In the genomic region with DNA sequence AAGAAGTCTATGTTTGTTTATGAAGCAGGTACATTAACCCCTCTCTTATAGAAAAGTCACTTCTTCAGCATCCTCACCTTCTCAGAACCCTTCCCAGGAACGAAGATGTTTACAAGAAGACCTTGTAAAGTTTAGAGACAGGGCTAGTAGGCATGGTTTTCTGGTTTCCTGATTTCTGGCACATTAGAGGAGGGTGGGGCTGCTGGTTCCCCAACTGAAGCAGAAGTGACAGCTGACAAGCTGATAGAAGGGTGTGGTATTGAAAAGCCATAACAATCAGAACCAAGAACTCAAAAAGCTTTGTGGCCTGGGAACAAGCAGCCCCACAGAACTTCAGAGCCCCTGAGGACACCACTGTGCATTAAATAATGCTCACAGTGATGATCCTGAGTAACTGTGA, we compare ENCODE assay signal across 21 cellular contexts.
A peak's percentile ranks its signal among the peaks of the same experiment; 100 is the strongest.
DNase-seq lines count a peak whose midpoint lies in the region; ATAC-seq and TF ChIP-seq lines count a peak whose summit lies in the region.
"Had no signal": no experiment of that assay in that cellular context is flagged by ENCODE, and none has a peak within 500 bp of the region (broad histone marks: within the 10 kb centered on the region; RNA-seq: fewer than 3 reads in every experiment).

No MANE protein-coding gene starts in this region.

- H3K4me1 Mint-ChIP-seq in activated CD4-positive, alpha-beta T cell treated with anti-CD3 and anti-CD28 coated beads, Interleukin-2, amount 10 ng/mL, durations not matched to agents 7 days and 5 days: peaks cover 57% of the 10 kb centered on the region
- peaks cover 46% of the 10 kb centered on the region for H3K4me1 Mint-ChIP-seq in activated CD8-positive, alpha-beta T cell treated with anti-CD3 and anti-CD28 coated beads, Interleukin-2, amount 10 ng/mL, durations not matched to agents 7 days and 5 days (ENCODE audit: low read depth)

- H3K27me3 Mint-ChIP-seq in activated CD4-positive, alpha-beta T cell treated with anti-CD3 and anti-CD28 coated beads, Interleukin-2, amount 10 ng/mL, durations not matched to agents 7 days and 5 days: no peaks in the 10 kb centered on the region
- H3K27me3 Mint-ChIP-seq in activated CD8-positive, alpha-beta T cell treated with anti-CD3 and anti-CD28 coated beads, Interleukin-2, amount 10 ng/mL, durations not matched to agents 7 days and 5 days (ENCODE audit: low read depth): no peaks in the 10 kb centered on the region
- H3K27me3 Mint-ChIP-seq: activated CD4-positive, alpha-beta T cell treated with anti-CD3 and anti-CD28 coated beads, Interleukin-2, amount 10 ng/mL, durations not matched to agents 24 days and 14 days; stimulated activated naive CD8-positive, alpha-beta T cell treated with anti-CD3 and anti-CD28 coated beads, Interleukin-15, Interleukin-2, amounts not matched to agents 100 ng/mL and 50 ng/mL, for 24 hours had no signal

- ATAC-seq in activated CD8-positive, alpha-beta T cell treated with anti-CD3 and anti-CD28 coated beads, Interleukin-2, amount 10 ng/mL, durations not matched to agents 7 days and 5 days: no peak
- no peak for ATAC-seq in HG02973 (IDR thresholded peaks at IDR 0.05; ENCODE audit: unreplicated experiment)
- no peak for ATAC-seq in GM21737 (IDR thresholded peaks at IDR 0.05; ENCODE audit: unreplicated experiment)
- ATAC-seq in GM21526 (IDR thresholded peaks at IDR 0.05; ENCODE audit: low FRiP score, unreplicated experiment): no peak
- ATAC-seq: A549, HCT116, heart left ventricle had no signal

- H3K9me3 Mint-ChIP-seq in activated CD4-positive, alpha-beta T cell treated with anti-CD3 and anti-CD28 coated beads, Interleukin-2, amount 10 ng/mL, durations not matched to agents 7 days and 5 days: no peaks in the 10 kb centered on the region
- no peaks in the 10 kb centered on the region for H3K9me3 Mint-ChIP-seq in activated CD8-positive, alpha-beta T cell treated with anti-CD3 and anti-CD28 coated beads, Interleukin-2, amount 10 ng/mL, durations not matched to agents 7 days and 5 days (ENCODE audit: insufficient read depth)
- H3K9me3 Mint-ChIP-seq: activated CD4-positive, alpha-beta T cell treated with anti-CD3 and anti-CD28 coated beads, Interleukin-2, amount 10 ng/mL, durations not matched to agents 24 days and 14 days; activated T-helper 1 cell treated with anti-CD3 and anti-CD28 coated beads, Interleukin-12 subunit alpha, Interleukin-12 subunit beta, Interleukin-2, Interleukin-4 antibody, amounts not matched to agents 30 ng/mL and 10 ng/mL and 1 ng/mL, durations not matched to agents 14 hours and 24 hours and 36 hours; neural crest cell; stimulated activated naive CD8-positive, alpha-beta T cell treated with anti-CD3 and anti-CD28 coated beads, Interleukin-15, Interleukin-2, amounts not matched to agents 100 ng/mL and 50 ng/mL, for 24 hours had no signal

- POLR2A ChIA-PET in activated CD4-positive, alpha-beta T cell treated with anti-CD3 and anti-CD28 coated beads, Interleukin-2, amount 10 ng/mL, durations not matched to agents 7 days and 5 days (lab: Charles Lee): no interaction called here
- POLR2A ChIA-PET in activated CD8-positive, alpha-beta T cell treated with anti-CD3 and anti-CD28 coated beads, Interleukin-2, amount 10 ng/mL, durations not matched to agents 7 days and 5 days (lab: Charles Lee): no interaction called here

- no peak overlapping the region for H3K4me3 Mint-ChIP-seq in activated CD4-positive, alpha-beta T cell treated with anti-CD3 and anti-CD28 coated beads, Interleukin-2, amount 10 ng/mL, durations not matched to agents 7 days and 5 days
- no peak overlapping the region for H3K4me3 Mint-ChIP-seq in activated CD8-positive, alpha-beta T cell treated with anti-CD3 and anti-CD28 coated beads, Interleukin-2, amount 10 ng/mL, durations not matched to agents 7 days and 5 days
- H3K4me3 Mint-ChIP-seq: neural crest cell; stimulated activated naive CD8-positive, alpha-beta T cell treated with anti-CD3 and anti-CD28 coated beads, Interleukin-15, Interleukin-2, amounts not matched to agents 100 ng/mL and 50 ng/mL, for 24 hours had no signal

- H3K27ac ChIP-seq in neutrophil: peak overlapping the region; percentile 76
- H3K27ac ChIP-seq: A549, cardiac muscle cell had no signal

- DNase-seq in activated CD4-positive, alpha-beta T cell treated with anti-CD3 and anti-CD28 coated beads, Interleukin-2, amount 10 ng/mL, durations not matched to agents 7 days and 5 days: no peak
- no peak for DNase-seq in activated CD4-positive, alpha-beta T cell treated with anti-CD3 and anti-CD28 coated beads for 48 hours
- peak; percentile 17 to 22 for DNase-seq in Kasumi-1 (lab: John Stamatoyannopoulos, UW)
- DNase-seq in activated CD8-positive, alpha-beta T cell treated with anti-CD3 and anti-CD28 coated beads, Interleukin-2, amount 10 ng/mL, durations not matched to agents 7 days and 5 days: no peak
- DNase-seq: activated CD4-positive, alpha-beta T cell treated with anti-CD3 and anti-CD28 coated beads, Interleukin-2, amount 10 ng/mL, durations not matched to agents 24 days and 14 days; NCI-H187; NCI-H510A; SIG-M5; T-helper 9 cell had no signal

- peaks cover 67% of the 10 kb centered on the region for H3K36me3 Mint-ChIP-seq in activated CD4-positive, alpha-beta T cell treated with anti-CD3 and anti-CD28 coated beads, Interleukin-2, amount 10 ng/mL, durations not matched to agents 7 days and 5 days (ENCODE audit: low read depth)
- H3K36me3 Mint-ChIP-seq in activated CD8-positive, alpha-beta T cell treated with anti-CD3 and anti-CD28 coated beads, Interleukin-2, amount 10 ng/mL, durations not matched to agents 7 days and 5 days (ENCODE audit: low read depth): peaks cover 68% of the 10 kb centered on the region

- H3K27me3 ChIP-seq in neutrophil: no peaks in the 10 kb centered on the region
- H3K27me3 ChIP-seq: cardiac muscle cell, heart left ventricle, upper lobe of left lung had no signal

- TF ChIP-seq CTCF in neutrophil (IDR thresholded peaks at IDR 0.05): no peak

- CTCF ChIA-PET in activated CD4-positive, alpha-beta T cell treated with anti-CD3 and anti-CD28 coated beads, Interleukin-2, amount 10 ng/mL, durations not matched to agents 7 days and 5 days (lab: Charles Lee): interaction anchor here (1.6 to 2.3 kb wide), 3 partner anchors 9 to 28 kb away, joined by 3 to 7 read pairs (median 5); no protein-coding TSS in a partner anchor
- CTCF ChIA-PET in activated CD8-positive, alpha-beta T cell treated with anti-CD3 and anti-CD28 coated beads, Interleukin-2, amount 10 ng/mL, durations not matched to agents 7 days and 5 days (lab: Charles Lee): interaction anchor here (1.3 to 2.3 kb wide), 2 partner anchors 25 to 93 kb away, joined by 5 to 12 read pairs; no protein-coding TSS in a partner anchor

- H3K4me3 ChIP-seq in neutrophil (ENCODE audit: low read depth in 1 of 2, low read length in 1 of 2): peak overlapping the region; percentile 1 to 4
- H3K4me3 ChIP-seq: A549, cardiac muscle cell, heart left ventricle, upper lobe of left lung had no signal

- H3K9me3 ChIP-seq in neutrophil: no peaks in the 10 kb centered on the region
- H3K9me3 ChIP-seq: A549, heart left ventricle, upper lobe of left lung had no signal

- H3K36me3 ChIP-seq in neutrophil: peaks cover 33% of the 10 kb centered on the region
- H3K36me3 ChIP-seq: cardiac muscle cell had no signal

- peak overlapping the region; percentile 65 for H3K27ac Mint-ChIP-seq in activated CD4-positive, alpha-beta T cell treated with anti-CD3 and anti-CD28 coated beads, Interleukin-2, amount 10 ng/mL, durations not matched to agents 7 days and 5 days
- peak overlapping the region; percentile 53 for H3K27ac Mint-ChIP-seq in activated CD8-positive, alpha-beta T cell treated with anti-CD3 and anti-CD28 coated beads, Interleukin-2, amount 10 ng/mL, durations not matched to agents 7 days and 5 days

- H3K4me1 ChIP-seq in neutrophil (ENCODE audit: control insufficient read depth in 1 of 2, insufficient read depth in 1 of 2, low read depth in 1 of 2, low read length in 1 of 2): peaks cover 70 to 73% of the 10 kb centered on the region in 2 experiments

Comparison
In these comparisons a context has a peak if more than half of its experiments do, and no peak if none do; other contexts are left out.
1. DNase-seq: peak in Kasumi-1 (2 of 2); none in activated CD4-positive, alpha-beta T cell treated with anti-CD3 and anti-CD28 coated beads, Interleukin-2, amount 10 ng/mL, durations not matched to agents 7 days and 5 days (single experiment), activated CD4-positive, alpha-beta T cell treated with anti-CD3 and anti-CD28 coated beads for 48 hours (single experiment) and activated CD8-positive, alpha-beta T cell treated with anti-CD3 and anti-CD28 coated beads, Interleukin-2, amount 10 ng/mL, durations not matched to agents 7 days and 5 days (single experiment).